Comparison of ENCODE assay signal across 27 cellular contexts in the genomic region with DNA sequence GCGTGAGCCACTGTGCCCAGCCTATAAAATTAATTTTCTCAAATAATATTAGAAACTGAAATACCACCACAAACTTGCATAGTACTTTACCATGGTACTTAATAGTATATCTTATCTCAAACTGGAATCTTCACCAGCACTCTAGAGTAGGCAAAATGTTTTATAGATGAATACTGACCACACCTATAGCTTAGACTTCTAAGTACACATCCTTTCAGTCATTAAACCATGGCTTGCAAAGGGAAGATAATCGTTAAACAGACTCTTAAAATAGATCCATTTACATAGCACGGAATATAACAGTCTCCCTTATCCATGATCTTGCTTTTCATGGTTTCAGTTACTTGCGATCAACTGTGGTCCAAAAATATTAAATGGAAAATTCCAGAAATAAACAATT.
"Had no signal": no experiment of that assay in that cellular context is flagged by ENCODE, and none has a peak within 500 bp of the region (broad histone marks: within the 10 kb centered on the region; RNA-seq: fewer than 3 reads in every experiment).

No MANE protein-coding gene starts in this region.

- H3K9me3 ChIP-seq: gastrocnemius medialis, mucosa of descending colon, neutrophil, pancreas, prostate gland, right atrium auricular region, thyroid gland, vagina had no signal

- H3K36me3 ChIP-seq: pancreas, prostate gland had no signal

- FAIRE-seq: endometrium, keratinocyte, pancreas had no signal

- H3K9me3 Mint-ChIP-seq: effector memory CD8-positive, alpha-beta T cell; mesothelial cell of epicardium; naive B cell; natural killer cell treated with Interleukin-12 subunit alpha and Interleukin-12 subunit beta and Interleukin-15 and Interleukin-18, amount 100 ng/mL, for 72 hours; neural crest cell; stimulated activated naive CD8-positive, alpha-beta T cell treated with anti-CD3 and anti-CD28 coated beads, Interleukin-15, amount 100 ng/mL, for 72 hours had no signal

- H3K4me2 ChIP-seq: smooth muscle cell had no signal

- H3K27ac Mint-ChIP-seq: mesothelial cell of epicardium; naive B cell; natural killer cell treated with Interleukin-12 subunit alpha and Interleukin-12 subunit beta and Interleukin-15 and Interleukin-18, amount 100 ng/mL, for 72 hours had no signal

- H3K4me1 ChIP-seq: prostate gland, right atrium auricular region had no signal

- H3K4me3 Mint-ChIP-seq: effector memory CD8-positive, alpha-beta T cell; mesothelial cell of epicardium; naive B cell; natural killer cell treated with Interleukin-12 subunit alpha and Interleukin-12 subunit beta and Interleukin-15 and Interleukin-18, amount 100 ng/mL, for 72 hours; neural crest cell; stimulated activated naive CD8-positive, alpha-beta T cell treated with anti-CD3 and anti-CD28 coated beads, Interleukin-15, amount 100 ng/mL, for 72 hours had no signal

- H3K27ac ChIP-seq: gastrocnemius medialis, neutrophil, pancreas, prostate gland, right atrium auricular region, thyroid gland, vagina had no signal

- H3K4me1 Mint-ChIP-seq: mesothelial cell of epicardium, neural crest cell had no signal

- H3K27me3 ChIP-seq: gastrocnemius medialis, neutrophil, pancreas, right atrium auricular region, thyroid gland, vagina had no signal

- ATAC-seq: effector memory CD8-positive, alpha-beta T cell; gastrocnemius medialis; left lobe of liver; mucosa of descending colon; natural killer cell treated with Interleukin-12 subunit alpha and Interleukin-12 subunit beta and Interleukin-15 and Interleukin-18, amount 100 ng/mL, for 72 hours; pancreas; sciatic nerve; stimulated activated naive CD8-positive, alpha-beta T cell treated with anti-CD3 and anti-CD28 coated beads, Interleukin-15, amount 100 ng/mL, for 72 hours had no signal

- H3K27me3 Mint-ChIP-seq: effector memory CD8-positive, alpha-beta T cell; naive B cell; natural killer cell treated with Interleukin-12 subunit alpha and Interleukin-12 subunit beta and Interleukin-15 and Interleukin-18, amount 100 ng/mL, for 72 hours; stimulated activated naive CD8-positive, alpha-beta T cell treated with anti-CD3 and anti-CD28 coated beads, Interleukin-15, amount 100 ng/mL, for 72 hours had no signal

- H3K4me3 ChIP-seq: gastrocnemius medialis, mucosa of descending colon, pancreas, prostate gland, right atrium auricular region, smooth muscle cell, thyroid gland, vagina had no signal

- DNase-seq: cortex of kidney; effector memory CD8-positive, alpha-beta T cell; gastrocnemius medialis; head of caudate nucleus; mesenchymal stem cell; mucosa of descending colon; naive B cell; pancreas; stimulated activated CD4-positive, alpha-beta T cell treated with anti-CD3 and anti-CD28 coated beads, Interleukin-12 subunit alpha, Interleukin-12 subunit beta, amount 100 ng/mL, for 4 hours; stimulated activated CD4-positive, alpha-beta T cell treated with anti-CD3 and anti-CD28 coated beads, Interleukin-1b, Interleukin-23, amount 100 ng/mL, for 48 hours; stimulated activated CD4-positive, alpha-beta T cell treated with anti-CD3 and anti-CD28 coated beads, Interleukin-4, amount 100 ng/mL, for 1 hour; stimulated activated CD8-positive, alpha-beta memory T cell treated with anti-CD3 and anti-CD28 coated beads, Interleukin-4, amount 100 ng/mL, for 48 hours; stimulated activated naive CD4-positive, alpha-beta T cell; stimulated activated naive CD8-positive, alpha-beta T cell treated with anti-CD3 and anti-CD28 coated beads, Interleukin-15, amount 100 ng/mL, for 72 hours; thyroid gland had no signal
